ENCODE assay signal across 8 cellular contexts in the genomic region with DNA sequence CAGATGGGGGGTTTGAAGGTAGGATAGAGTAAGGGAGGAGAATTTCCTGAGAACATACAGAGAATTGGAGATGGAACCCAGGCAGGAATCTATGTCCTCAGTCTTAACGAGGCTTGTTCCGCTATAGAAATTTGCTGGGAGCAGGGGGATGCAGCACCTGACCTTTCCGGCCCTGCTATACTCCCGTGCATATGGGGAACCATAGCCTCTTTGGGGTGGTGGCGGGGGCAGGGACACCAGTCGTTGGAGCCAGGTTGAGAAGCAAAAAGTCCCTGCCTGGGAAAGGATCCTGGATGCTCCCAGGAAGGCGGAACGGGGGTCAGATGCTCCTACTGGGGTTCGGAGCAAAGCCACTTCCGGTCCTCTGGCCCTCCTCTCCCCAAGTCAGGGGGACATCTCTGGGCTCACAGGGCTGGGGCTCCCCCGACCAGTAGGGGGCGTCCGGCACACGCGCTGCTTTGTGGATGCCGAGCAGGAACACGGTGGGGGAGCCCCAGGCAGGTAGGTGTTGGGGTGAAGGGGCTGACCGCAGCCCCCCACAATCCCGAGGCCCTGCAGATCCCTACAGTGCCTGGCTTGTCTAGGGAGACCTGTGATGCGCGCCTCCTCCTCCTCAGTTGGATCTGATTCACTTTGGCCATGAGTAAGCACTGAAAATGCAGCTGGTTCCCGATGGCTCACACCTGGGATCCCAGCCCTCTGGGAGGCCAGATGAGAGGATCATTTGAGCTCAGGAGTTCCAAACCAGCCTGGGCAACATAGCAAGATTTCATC. TPM values are rescaled to one million over a fixed set of nuclear protein-coding genes. Genes with fewer than 3 reads are reported as not detected.
DNase-seq lines count a peak whose midpoint lies in the region; ATAC-seq and TF ChIP-seq lines count a peak whose summit lies in the region.

No MANE protein-coding gene starts in this region.

- H3K27ac Mint-ChIP-seq in osteocyte (ENCODE audit: unreplicated experiment): no peak overlapping the region

- H3K79me2 ChIP-seq in PC-9 (ENCODE audit: low read depth): no peaks in the 10 kb centered on the region

- no peak overlapping the region for H3K4me3 Mint-ChIP-seq in osteocyte (ENCODE audit: unreplicated experiment)

- H3K4me1 Mint-ChIP-seq in osteocyte (ENCODE audit: unreplicated experiment): peaks cover 38% of the 10 kb centered on the region

- peaks cover 29% of the 10 kb centered on the region for H3F3A ChIP-seq in PC-9 (ENCODE audit: insufficient read depth, low read depth)

- H3K36me3 ChIP-seq in PC-9 (ENCODE audit: low read depth): no peaks in the 10 kb centered on the region
- H3K36me3 ChIP-seq in thoracic aorta: no peaks in the 10 kb centered on the region

- H2AFZ ChIP-seq in PC-9: no peak overlapping the region

- intact Hi-C loops in PC-9 (cut with micrococcal nuclease; ENCODE audit: unreplicated experiment): loop anchor here (1.0 kb wide), 1 partner anchor 114 kb away; no protein-coding TSS in a partner anchor

- H4K20me1 ChIP-seq in PC-9 (ENCODE audit: insufficient read depth): no peaks in the 10 kb centered on the region

- H3K27ac ChIP-seq in PC-9 (no peak overlapping the region), thoracic aorta (no peak overlapping the region)

- H3K4me2 ChIP-seq in PC-9: peak overlapping the region; percentile 52

- peak; percentile 90 for TF ChIP-seq CTCF in PC-9 (conservative IDR thresholded peaks at IDR 0.05)
- peak; percentile 97 for TF ChIP-seq CTCF in fibroblast of the aortic adventitia (IDR thresholded peaks at IDR 0.05; ENCODE audit: insufficient read depth, low read length)
- peak; percentile 99 for TF ChIP-seq CTCF in osteocyte (IDR thresholded peaks at IDR 0.05)
- TF ChIP-seq CTCF in thoracic aorta (IDR thresholded peaks at IDR 0.05): peak; percentile 95

- no peaks in the 10 kb centered on the region for H3K9me3 ChIP-seq in PC-9 (ENCODE audit: insufficient read depth, low read depth)
- no peaks in the 10 kb centered on the region for H3K9me3 ChIP-seq in thoracic aorta

- BruUV-seq in PC-9 (replicated peaks; lab: Mats Ljungman, UMichigan): no TSS peak

- H3K4me1 ChIP-seq in PC-9 (replicated peaks; ENCODE audit: insufficient read depth) (peaks cover 57% of the 10 kb centered on the region), thoracic aorta (ENCODE audit: control insufficient read depth in 1 of 2, low read depth in 2 of 2) (peaks cover 4 to 33% of the 10 kb centered on the region in 2 donors)

- H3K27me3 ChIP-seq in PC-9 (ENCODE audit: insufficient read depth, low read depth): no peaks in the 10 kb centered on the region
- H3K27me3 ChIP-seq in thoracic aorta (replicated peaks; ENCODE audit: insufficient read depth): no peaks in the 10 kb centered on the region

- CTCF ChIA-PET in PC-9 (lab: Charles Lee): interaction anchor here (0.7 to 1.4 kb wide), 11 partner anchors 10 to 105 kb away, joined by 3 to 10 read pairs (median 4); no protein-coding TSS in a partner anchor

- H3K9me2 ChIP-seq in PC-9 (ENCODE audit: insufficient read depth): no peaks in the 10 kb centered on the region

- H3K27me3 Mint-ChIP-seq in osteocyte (ENCODE audit: unreplicated experiment): no peaks in the 10 kb centered on the region

- ATAC-seq in HG02938 (IDR thresholded peaks at IDR 0.05; ENCODE audit: unreplicated experiment) (peak; percentile 61), thoracic aorta (ENCODE audit: insufficient number of reproducible peaks, low FRiP score, low read depth) (no peak)

- no peaks in the 10 kb centered on the region for H3K9me3 Mint-ChIP-seq in osteocyte (ENCODE audit: unreplicated experiment)

- peak; percentile 22 to 32 for DNase-seq in NCI-H187 (lab: John Stamatoyannopoulos, UW)
- DNase-seq in NCI-H187 treated with DMSO at 0.1 percent for 48 hours (lab: John Stamatoyannopoulos, UW): no peak
- DNase-seq in PC-9: peak; percentile 53 to 78
- DNase-seq in activated T-helper 1 cell treated with Interleukin-2 at 50 U/mL for 16 hours (ENCODE audit: low read depth): peak; percentile 68
- DNase-seq in fibroblast of the aortic adventitia (ENCODE audit: low read depth): peak; percentile 54
- peak; percentile 89 for DNase-seq in osteocyte (ENCODE audit: extremely low spot score, unreplicated experiment)
- no peak for DNase-seq in thoracic aorta (ENCODE audit: low spot score)

- POLR2A ChIA-PET in PC-9 (lab: Charles Lee; ENCODE audit: unreplicated experiment): interaction anchor here (0.6 to 0.7 kb wide), 3 partner anchors 29 to 66 kb away, joined by 3 to 7 read pairs (median 6); no protein-coding TSS in a partner anchor

- H3K36me3 Mint-ChIP-seq in osteocyte (ENCODE audit: unreplicated experiment): no peaks in the 10 kb centered on the region

- H3K4me3 ChIP-seq in PC-9 (no peak overlapping the region), fibroblast of the aortic adventitia (ENCODE audit: low read depth, low read length) (no peak overlapping the region), thoracic aorta (peak overlapping the region; percentile 24)

RNA-seq across cellular contexts. Expression of gene TFAP4, which starts 15.5 kb away (rescaled TPM):
- total RNA-seq in PC-9 (2021) (25.0 and 34.8 TPM in 2 replicates), fibroblast of the aortic adventitia (ENCODE audit: low replicate concordance) (5.5 and 10.6 TPM in 2 replicates), osteocyte (8.0 and 10.8 TPM in 2 replicates), thoracic aorta (1 to 10 TPM; 3.5 to 7.6 TPM)

RNA-seq across cellular contexts. Expression of gene GLIS2, which starts 27.5 kb away (rescaled TPM):
- total RNA-seq in PC-9 (2021) (44.2 and 48.3 TPM in 2 replicates), fibroblast of the aortic adventitia (ENCODE audit: low replicate concordance) (3.3 and 6.6 TPM in 2 replicates), osteocyte (58.6 and 59.9 TPM in 2 replicates), thoracic aorta (10 to 100 TPM; 19.5 to 32.9 TPM)

RNA-seq across cellular contexts. Expression of gene SRL, which starts 46.5 kb away (rescaled TPM):
- total RNA-seq in PC-9 (2021): not detected in 2 replicates
- 0.09 and 0.25 TPM in 2 replicates for total RNA-seq in fibroblast of the aortic adventitia (ENCODE audit: low replicate concordance)
- not detected in 2 replicates for total RNA-seq in osteocyte
- total RNA-seq in thoracic aorta: 1 to 10 TPM in 1 of 2 donors, under 1 TPM in 1; 0.68 to 1.1 TPM

Comparison
In these comparisons a context has a peak if more than half of its experiments do, and no peak if none do; other contexts are left out.
1. DNase-seq: peak in NCI-H187 (2 of 2), PC-9 (2 of 2), activated T-helper 1 cell treated with Interleukin-2 at 50 U/mL for 16 hours (single experiment), fibroblast of the aortic adventitia (single experiment) and osteocyte (single experiment); none in NCI-H187 treated with DMSO at 0.1 percent for 48 hours (single experiment) and thoracic aorta (single experiment).
2. Peak in every context shown above with its lines, with median percentiles within 50 percentile points of each other: CTCF ChIP-seq.